1 cellular context compared by ENCODE assay signal in the genomic region with DNA sequence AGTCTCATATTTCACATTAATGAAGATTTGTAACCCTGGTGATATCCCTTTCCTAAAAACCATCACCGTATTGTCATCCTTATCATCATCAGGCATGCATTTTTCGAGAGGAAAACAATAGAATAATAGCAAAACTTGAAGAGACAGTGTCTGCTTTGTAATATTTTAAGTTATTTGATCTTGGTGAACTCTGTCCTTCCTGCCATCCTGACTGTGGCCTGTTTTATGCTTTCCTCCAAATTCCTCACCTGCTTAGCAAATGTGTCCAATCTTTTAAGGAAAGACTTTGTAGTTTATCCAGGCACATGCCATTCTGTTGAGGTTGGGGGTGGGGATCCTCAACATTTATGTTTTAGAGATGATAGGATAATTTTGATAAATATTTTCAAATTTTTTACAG.
TF ChIP-seq lines count a peak whose summit lies in the region.

No MANE protein-coding gene starts in this region.

TF ChIP-seq in endothelial cell of umbilical vein, 7 proteins besides CTCF, POLR2A, EP300 and RAD21:
- no peak for TF ChIP-seq MAX (IDR thresholded peaks at IDR 0.05; ENCODE audit: insufficient read depth, insufficient read length)
- no peak for TF ChIP-seq POLR2AphosphoS5 (IDR thresholded peaks at IDR 0.05; ENCODE audit: insufficient read depth, low read depth, low read length)
- no peak for TF ChIP-seq MYC (IDR thresholded peaks at IDR 0.05; ENCODE audit: low read depth, low read length)
- TF ChIP-seq FOS (IDR thresholded peaks at IDR 0.05; ENCODE audit: borderline replicate concordance, insufficient read depth, low read length): no peak
- TF ChIP-seq GATA2 (IDR thresholded peaks at IDR 0.05; ENCODE audit: insufficient read depth, insufficient read length, low read depth, low read length): no peak
- no peak for TF ChIP-seq JUN (IDR thresholded peaks at IDR 0.05; ENCODE audit: borderline replicate concordance, insufficient read depth, insufficient read length, low read depth)
- no peak for TF ChIP-seq EZH2 (IDR thresholded peaks at IDR 0.05; ENCODE audit: borderline replicate concordance, low read depth, low read length, severe bottlenecking)
